In the genomic region with DNA sequence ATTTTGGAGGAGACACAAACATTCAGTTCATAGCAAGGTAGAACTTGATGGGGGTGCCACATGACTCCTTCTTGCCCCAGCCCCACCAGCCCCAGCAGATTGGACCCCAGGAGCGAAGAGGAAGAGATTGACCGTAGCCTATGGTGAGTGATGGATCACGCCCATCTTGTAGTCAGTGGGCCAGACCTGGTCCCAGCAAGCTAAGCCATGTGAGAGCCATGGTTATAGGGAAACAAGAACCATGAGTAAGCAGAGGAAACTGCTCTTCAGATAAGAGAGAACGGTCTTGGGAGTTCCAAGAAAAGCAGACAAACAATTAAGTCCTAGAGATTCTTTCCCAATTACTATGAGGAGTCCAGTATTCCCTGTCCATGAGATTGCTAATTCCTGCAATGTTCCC, we compare ENCODE assay signal across 1 cellular context.
A peak's percentile ranks its signal among the peaks of the same experiment; 100 is the strongest.
TF ChIP-seq lines count a peak whose summit lies in the region.

No MANE protein-coding gene starts in this region.

TF ChIP-seq in K562, 482 proteins besides CTCF, POLR2A, EP300 and RAD21 (continued from another document and continues in another):
- TF ChIP-seq PATZ1 (CRISPR knock-in tag; IDR thresholded peaks at IDR 0.05; ENCODE audit: borderline replicate concordance) (no peak), TOE1 (IDR thresholded peaks at IDR 0.05; ENCODE audit: borderline replicate concordance) (no peak), TOE1 (CRISPR knock-in tag; IDR thresholded peaks at IDR 0.05; ENCODE audit: borderline replicate concordance, low read depth) (no peak), PKNOX1 (IDR thresholded peaks at IDR 0.05) (peak; percentile 44), SMAD4 (CRISPR knock-in tag; conservative IDR thresholded peaks at IDR 0.05) (peak; percentile 54; the same call in 1 of the 2 replicates), CC2D1A (IDR thresholded peaks at IDR 0.05) (no peak), FOSL1 (tag; conservative IDR thresholded peaks at IDR 0.05) (peak; percentile 72), NRF1 (conservative IDR thresholded peaks at IDR 0.05 in 1 of 2, IDR thresholded peaks at IDR 0.05 in 1 of 2) (no peak), STAT5B (CRISPR knock-in tag; IDR thresholded peaks at IDR 0.05) (no peak), MYNN (IDR thresholded peaks at IDR 0.05) (no peak), MYNN (CRISPR knock-in tag; IDR thresholded peaks at IDR 0.05) (no peak), XRCC3 (IDR thresholded peaks at IDR 0.05) (no peak), SMARCA4 (IDR thresholded peaks at IDR 0.05) (peak; percentile 79; the same call in 1 of the 2 replicates), DPF2 (IDR thresholded peaks at IDR 0.05) (peak; percentile 84), ZNF121 (CRISPR knock-in tag; conservative IDR thresholded peaks at IDR 0.05) (no peak), TFAP4 (CRISPR knock-in tag; IDR thresholded peaks at IDR 0.05; ENCODE audit: borderline replicate concordance) (no peak), TCF3 (CRISPR knock-in tag; IDR thresholded peaks at IDR 0.05) (peak; percentile 39), PHTF2 (CRISPR knock-in tag; IDR thresholded peaks at IDR 0.05) (no peak), ATF4 (CRISPR knock-in tag; IDR thresholded peaks at IDR 0.05) (peak; percentile 45; the same call in 1 of the 2 replicates), FIP1L1 (IDR thresholded peaks at IDR 0.05; ENCODE audit: low read depth, low read length, poor library complexity, severe bottlenecking) (no peak), TRIM24 (IDR thresholded peaks at IDR 0.05) (peak in 1 of 2 experiments; percentile 48; a peak in 1 of 4 replicates), RBM17 (IDR thresholded peaks at IDR 0.05; ENCODE audit: borderline replicate concordance, low read depth, low read length) (no peak), ZNF41 (CRISPR knock-in tag; conservative IDR thresholded peaks at IDR 0.05) (0 out of 2 replicates have a peak, but pooled peaks have one; percentile 36), ZBTB9 (CRISPR knock-in tag; IDR thresholded peaks at IDR 0.05) (0 out of 2 replicates have a peak, but pooled peaks have one; percentile 39), YY1 (IDR thresholded peaks at IDR 0.05; ENCODE audit: borderline replicate concordance in 1 of 3, control insufficient read depth in 1 of 3, extremely low read depth in 1 of 3, insufficient read depth in 3 of 3, insufficient read length in 1 of 3, insufficient replicate concordance in 2 of 3, low read depth in 1 of 3, low read length in 2 of 3) (peak in 1 of 3 experiments; percentile 57), RBM14 (IDR thresholded peaks at IDR 0.05; ENCODE audit: borderline replicate concordance, insufficient read depth, low read depth, low read length) (no peak), CEBPG (CRISPR knock-in tag; IDR thresholded peaks at IDR 0.05) (no peak), CEBPG (tag; conservative IDR thresholded peaks at IDR 0.05 in 1 of 2, IDR thresholded peaks at IDR 0.05 in 1 of 2) (no peak), ZNF124 (CRISPR knock-in tag; IDR thresholded peaks at IDR 0.05) (no peak), ZNF316 (IDR thresholded peaks at IDR 0.05) (peak; percentile 74), ZNF12 (CRISPR knock-in tag; IDR thresholded peaks at IDR 0.05) (no peak)
- TF ChIP-seq, protein P1, sequence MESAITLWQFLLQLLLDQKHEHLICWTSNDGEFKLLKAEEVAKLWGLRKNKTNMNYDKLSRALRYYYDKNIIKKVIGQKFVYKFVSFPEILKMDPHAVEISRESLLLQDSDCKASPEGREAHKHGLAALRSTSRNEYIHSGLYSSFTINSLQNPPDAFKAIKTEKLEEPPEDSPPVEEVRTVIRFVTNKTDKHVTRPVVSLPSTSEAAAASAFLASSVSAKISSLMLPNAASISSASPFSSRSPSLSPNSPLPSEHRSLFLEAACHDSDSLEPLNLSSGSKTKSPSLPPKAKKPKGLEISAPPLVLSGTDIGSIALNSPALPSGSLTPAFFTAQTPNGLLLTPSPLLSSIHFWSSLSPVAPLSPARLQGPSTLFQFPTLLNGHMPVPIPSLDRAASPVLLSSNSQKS (CRISPR knock-in tag; IDR thresholded peaks at IDR 0.05) = no peak
- TF ChIP-seq, protein P2, sequence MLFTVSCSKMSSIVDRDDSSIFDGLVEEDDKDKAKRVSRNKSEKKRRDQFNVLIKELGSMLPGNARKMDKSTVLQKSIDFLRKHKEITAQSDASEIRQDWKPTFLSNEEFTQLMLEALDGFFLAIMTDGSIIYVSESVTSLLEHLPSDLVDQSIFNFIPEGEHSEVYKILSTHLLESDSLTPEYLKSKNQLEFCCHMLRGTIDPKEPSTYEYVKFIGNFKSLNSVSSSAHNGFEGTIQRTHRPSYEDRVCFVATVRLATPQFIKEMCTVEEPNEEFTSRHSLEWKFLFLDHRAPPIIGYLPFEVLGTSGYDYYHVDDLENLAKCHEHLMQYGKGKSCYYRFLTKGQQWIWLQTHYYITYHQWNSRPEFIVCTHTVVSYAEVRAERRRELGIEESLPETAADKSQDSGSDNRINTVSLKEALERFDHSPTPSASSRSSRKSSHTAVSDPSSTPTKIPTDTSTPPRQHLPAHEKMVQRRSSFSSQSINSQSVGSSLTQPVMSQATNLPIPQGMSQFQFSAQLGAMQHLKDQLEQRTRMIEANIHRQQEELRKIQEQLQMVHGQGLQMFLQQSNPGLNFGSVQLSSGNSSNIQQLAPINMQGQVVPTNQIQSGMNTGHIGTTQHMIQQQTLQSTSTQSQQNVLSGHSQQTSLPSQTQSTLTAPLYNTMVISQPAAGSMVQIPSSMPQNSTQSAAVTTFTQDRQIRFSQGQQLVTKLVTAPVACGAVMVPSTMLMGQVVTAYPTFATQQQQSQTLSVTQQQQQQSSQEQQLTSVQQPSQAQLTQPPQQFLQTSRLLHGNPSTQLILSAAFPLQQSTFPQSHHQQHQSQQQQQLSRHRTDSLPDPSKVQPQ (CRISPR knock-in tag; IDR thresholded peaks at IDR 0.05; ENCODE audit: borderline replicate concordance) = no peak
- TF ChIP-seq, protein P3, sequence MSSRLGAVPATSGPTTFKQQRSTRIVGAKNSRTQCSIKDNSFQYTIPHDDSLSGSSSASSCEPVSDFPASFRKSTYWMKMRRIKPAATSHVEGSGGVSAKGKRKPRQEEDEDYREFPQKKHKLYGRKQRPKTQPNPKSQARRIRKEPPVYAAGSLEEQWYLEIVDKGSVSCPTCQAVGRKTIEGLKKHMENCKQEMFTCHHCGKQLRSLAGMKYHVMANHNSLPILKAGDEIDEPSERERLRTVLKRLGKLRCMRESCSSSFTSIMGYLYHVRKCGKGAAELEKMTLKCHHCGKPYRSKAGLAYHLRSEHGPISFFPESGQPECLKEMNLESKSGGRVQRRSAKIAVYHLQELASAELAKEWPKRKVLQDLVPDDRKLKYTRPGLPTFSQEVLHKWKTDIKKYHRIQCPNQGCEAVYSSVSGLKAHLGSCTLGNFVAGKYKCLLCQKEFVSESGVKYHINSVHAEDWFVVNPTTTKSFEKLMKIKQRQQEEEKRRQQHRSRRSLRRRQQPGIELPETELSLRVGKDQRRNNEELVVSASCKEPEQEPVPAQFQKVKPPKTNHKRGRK (tag; IDR thresholded peaks at IDR 0.05) = no peak
- TF ChIP-seq, protein P4, sequence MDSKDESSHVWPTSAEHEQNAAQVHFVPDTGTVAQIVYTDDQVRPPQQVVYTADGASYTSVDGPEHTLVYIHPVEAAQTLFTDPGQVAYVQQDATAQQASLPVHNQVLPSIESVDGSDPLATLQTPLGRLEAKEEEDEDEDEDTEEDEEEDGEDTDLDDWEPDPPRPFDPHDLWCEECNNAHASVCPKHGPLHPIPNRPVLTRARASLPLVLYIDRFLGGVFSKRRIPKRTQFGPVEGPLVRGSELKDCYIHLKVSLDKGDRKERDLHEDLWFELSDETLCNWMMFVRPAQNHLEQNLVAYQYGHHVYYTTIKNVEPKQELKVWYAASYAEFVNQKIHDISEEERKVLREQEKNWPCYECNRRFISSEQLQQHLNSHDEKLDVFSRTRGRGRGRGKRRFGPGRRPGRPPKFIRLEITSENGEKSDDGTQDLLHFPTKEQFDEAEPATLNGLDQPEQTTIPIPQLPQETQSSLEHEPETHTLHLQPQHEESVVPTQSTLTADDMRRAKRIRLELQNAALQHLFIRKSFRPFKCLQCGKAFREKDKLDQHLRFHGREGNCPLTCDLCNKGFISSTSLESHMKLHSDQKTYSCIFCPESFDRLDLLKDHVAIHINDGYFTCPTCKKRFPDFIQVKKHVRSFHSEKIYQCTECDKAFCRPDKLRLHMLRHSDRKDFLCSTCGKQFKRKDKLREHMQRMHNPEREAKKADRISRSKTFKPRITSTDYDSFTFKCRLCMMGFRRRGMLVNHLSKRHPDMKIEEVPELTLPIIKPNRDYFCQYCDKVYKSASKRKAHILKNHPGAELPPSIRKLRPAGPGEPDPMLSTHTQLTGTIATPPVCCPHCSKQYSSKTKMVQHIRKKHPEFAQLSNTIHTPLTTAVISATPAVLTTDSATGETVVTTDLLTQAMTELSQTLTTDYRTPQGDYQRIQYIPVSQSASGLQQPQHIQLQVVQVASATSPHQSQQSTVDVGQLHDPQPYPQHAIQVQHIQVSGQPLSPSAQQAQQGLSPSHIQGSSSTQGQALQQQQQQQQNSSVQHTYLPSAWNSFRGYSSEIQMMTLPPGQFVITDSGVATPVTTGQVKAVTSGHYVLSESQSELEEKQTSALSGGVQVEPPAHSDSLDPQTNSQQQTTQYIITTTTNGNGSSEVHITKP (IDR thresholded peaks at IDR 0.05; ENCODE audit: partially characterized antibody) = peak; percentile 29
- TF ChIP-seq, protein P5, sequence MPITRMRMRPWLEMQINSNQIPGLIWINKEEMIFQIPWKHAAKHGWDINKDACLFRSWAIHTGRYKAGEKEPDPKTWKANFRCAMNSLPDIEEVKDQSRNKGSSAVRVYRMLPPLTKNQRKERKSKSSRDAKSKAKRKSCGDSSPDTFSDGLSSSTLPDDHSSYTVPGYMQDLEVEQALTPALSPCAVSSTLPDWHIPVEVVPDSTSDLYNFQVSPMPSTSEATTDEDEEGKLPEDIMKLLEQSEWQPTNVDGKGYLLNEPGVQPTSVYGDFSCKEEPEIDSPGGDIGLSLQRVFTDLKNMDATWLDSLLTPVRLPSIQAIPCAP (CRISPR knock-in tag; IDR thresholded peaks at IDR 0.05; ENCODE audit: borderline replicate concordance) = no peak
- TF ChIP-seq, protein P6, sequence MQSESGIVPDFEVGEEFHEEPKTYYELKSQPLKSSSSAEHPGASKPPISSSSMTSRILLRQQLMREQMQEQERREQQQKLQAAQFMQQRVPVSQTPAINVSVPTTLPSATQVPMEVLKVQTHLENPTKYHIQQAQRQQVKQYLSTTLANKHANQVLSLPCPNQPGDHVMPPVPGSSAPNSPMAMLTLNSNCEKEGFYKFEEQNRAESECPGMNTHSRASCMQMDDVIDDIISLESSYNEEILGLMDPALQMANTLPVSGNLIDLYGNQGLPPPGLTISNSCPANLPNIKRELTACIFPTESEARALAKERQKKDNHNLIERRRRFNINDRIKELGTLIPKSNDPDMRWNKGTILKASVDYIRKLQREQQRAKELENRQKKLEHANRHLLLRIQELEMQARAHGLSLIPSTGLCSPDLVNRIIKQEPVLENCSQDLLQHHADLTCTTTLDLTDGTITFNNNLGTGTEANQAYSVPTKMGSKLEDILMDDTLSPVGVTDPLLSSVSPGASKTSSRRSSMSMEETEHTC (IDR thresholded peaks at IDR 0.05) = no peak
